Comparison of ENCODE assay signal across 1 cellular context in genomic region chrX:13091111-13091765, GRCh38.
TF ChIP-seq lines count a peak whose summit lies in the region.

No MANE protein-coding gene starts in this region.

TF ChIP-seq in SK-N-SH, 30 proteins besides CTCF, POLR2A, EP300 and RAD21 (continued from another document):
- TF ChIP-seq, protein P1, sequence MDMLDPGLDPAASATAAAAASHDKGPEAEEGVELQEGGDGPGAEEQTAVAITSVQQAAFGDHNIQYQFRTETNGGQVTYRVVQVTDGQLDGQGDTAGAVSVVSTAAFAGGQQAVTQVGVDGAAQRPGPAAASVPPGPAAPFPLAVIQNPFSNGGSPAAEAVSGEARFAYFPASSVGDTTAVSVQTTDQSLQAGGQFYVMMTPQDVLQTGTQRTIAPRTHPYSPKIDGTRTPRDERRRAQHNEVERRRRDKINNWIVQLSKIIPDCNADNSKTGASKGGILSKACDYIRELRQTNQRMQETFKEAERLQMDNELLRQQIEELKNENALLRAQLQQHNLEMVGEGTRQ (IDR thresholded peaks at IDR 0.05; ENCODE audit: borderline replicate concordance, low read depth, low read length), result no peak
TF ChIP-seq in SK-N-SH: peak in this region for 0.
